Comparison of ENCODE assay signal across 18 cellular contexts in the genomic region with DNA sequence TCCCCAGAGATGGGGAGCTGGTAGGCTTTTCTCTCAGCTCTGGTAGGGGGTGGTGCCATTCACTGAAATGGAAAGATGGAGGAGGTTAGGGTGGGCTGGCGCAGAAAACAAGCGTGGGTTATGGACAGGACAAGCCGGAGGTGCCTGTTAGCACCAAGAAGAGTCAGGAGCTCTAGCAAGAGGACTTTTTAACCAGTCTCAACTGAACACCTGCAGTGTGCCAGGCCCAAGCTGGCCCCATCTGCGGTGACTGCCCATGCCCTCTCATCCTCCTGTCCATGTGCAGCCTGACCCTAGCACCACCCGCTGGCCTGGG.
A peak's percentile ranks its signal among the peaks of the same experiment; 100 is the strongest.
DNase-seq lines count a peak whose midpoint lies in the region; ATAC-seq and TF ChIP-seq lines count a peak whose summit lies in the region.
"Had no signal": no experiment of that assay in that cellular context is flagged by ENCODE, and none has a peak within 500 bp of the region (broad histone marks: within the 10 kb centered on the region; RNA-seq: fewer than 3 reads in every experiment).

No MANE protein-coding gene starts in this region.

- no peak overlapping the region for H3K4me2 ChIP-seq in mesenchymal stem cell (ENCODE audit: low read length, poor library complexity, severe bottlenecking)

- DNase-seq in CD14-positive monocyte (ENCODE audit: low spot score): no peak
- no peak for DNase-seq in mesenchymal stem cell
- DNase-seq in mesenteric fat pad (ENCODE audit: low spot score): no peak
- no peak for DNase-seq in NCI-H1694 (lab: John Stamatoyannopoulos, UW)
- DNase-seq in activated effector memory CD4-positive, alpha-beta T cell treated with Interleukin-2 at 50 U/mL for 16 hours: no peak
- DNase-seq: activated CD4-positive, alpha-beta T cell treated with anti-CD3 and anti-CD28 coated beads, Interleukin-2, amount 50 U/mL, for 4 hours; activated T-cell treated with anti-CD3 and anti-CD28 coated beads, Interleukin-2, amount 50 U/mL, for 1 hour; EL; natural killer cell; NK-92 treated with Interleukin-12 subunit alpha and Interleukin-12 subunit beta, amount 100 ng/mL, for 24 hours; SW 1271 had no signal

- intact Hi-C loops in CD14-positive monocyte (cut with micrococcal nuclease): loop anchor here in 1 of 2 donors (5.0 kb wide), 1 partner anchor 78 kb away; no protein-coding TSS in a partner anchor

- H2AK5ac ChIP-seq in mesenchymal stem cell (ENCODE audit: low read length, severe bottlenecking): no peak overlapping the region

- no peaks in the 10 kb centered on the region for H3K9me3 ChIP-seq in mesenchymal stem cell (ENCODE audit: control insufficient read depth, low read length)
- H3K9me3 ChIP-seq in stomach smooth muscle (ENCODE audit: control insufficient read depth in 2 of 2, low read length in 2 of 2): no peaks in the 10 kb centered on the region
- H3K9me3 ChIP-seq: body of pancreas, psoas muscle had no signal

- H3K27me3 Mint-ChIP-seq in CD14-positive monocyte (ENCODE audit: low read depth in 3 of 3) (no peaks in the 10 kb centered on the region), brain (peaks cover 3% of the 10 kb centered on the region)
- H3K27me3 Mint-ChIP-seq: activated naive CD4-positive, alpha-beta T cell treated with anti-CD3 and anti-CD28 coated beads, Interleukin-2, amount 50 U/mL, for 24 hours had no signal

- peak overlapping the region; percentile 34 for H2BK15ac ChIP-seq in mesenchymal stem cell (ENCODE audit: low read depth, poor library complexity, severe bottlenecking)

- no peaks in the 10 kb centered on the region for H3K36me3 ChIP-seq in mesenchymal stem cell (ENCODE audit: control insufficient read depth in 1 of 2, insufficient read depth in 2 of 2, low read depth in 1 of 2, low read length in 2 of 2)
- H3K36me3 ChIP-seq in stomach smooth muscle (ENCODE audit: control insufficient read depth in 2 of 2, insufficient read depth in 2 of 2, low read length in 2 of 2): no peaks in the 10 kb centered on the region
- H3K36me3 ChIP-seq: HAP-1 had no signal

- peak overlapping the region; percentile 2 to 84 for H3K18ac ChIP-seq in mesenchymal stem cell (ENCODE audit: low read depth in 1 of 2, low read length in 2 of 2)

- H3K9me3 Mint-ChIP-seq in CD14-positive monocyte (no peaks in the 10 kb centered on the region), brain (peaks cover 0 to 6% (median 2%) of the 10 kb centered on the region in 5 experiments)
- H3K9me3 Mint-ChIP-seq: activated naive CD4-positive, alpha-beta T cell treated with anti-CD3 and anti-CD28 coated beads, Interleukin-2, amount 50 U/mL, for 24 hours; natural killer cell had no signal

- H3K27ac Mint-ChIP-seq in CD14-positive monocyte: peak overlapping the region; percentile 92 to 98 (median 96)
- peak overlapping the region in 4 of 5 experiments; percentile 67 to 97 (median 87) for H3K27ac Mint-ChIP-seq in brain
- H3K27ac Mint-ChIP-seq: activated naive CD4-positive, alpha-beta T cell treated with anti-CD3 and anti-CD28 coated beads, Interleukin-2, amount 50 U/mL, for 24 hours; natural killer cell had no signal

- peaks cover 4 to 7% of the 10 kb centered on the region in 2 donors for H3K36me3 Mint-ChIP-seq in CD14-positive monocyte
- H3K36me3 Mint-ChIP-seq in brain: no peaks in the 10 kb centered on the region
- H3K36me3 Mint-ChIP-seq: activated naive CD4-positive, alpha-beta T cell treated with anti-CD3 and anti-CD28 coated beads, Interleukin-2, amount 50 U/mL, for 24 hours; natural killer cell had no signal

- H3K27ac ChIP-seq in mesenchymal stem cell (ENCODE audit: low read length, poor library complexity, severe bottlenecking) (no peak overlapping the region), stomach smooth muscle (ENCODE audit: low read length) (peak overlapping the region; percentile 31)

- H4K91ac ChIP-seq in mesenchymal stem cell (ENCODE audit: low read length): peak overlapping the region; percentile 88

- no peak overlapping the region for H3K14ac ChIP-seq in mesenchymal stem cell (ENCODE audit: low read length in 2 of 2)

- no peak overlapping the region for H3K23ac ChIP-seq in mesenchymal stem cell (ENCODE audit: low read length in 2 of 2)

- no peak overlapping the region for H4K8ac ChIP-seq in mesenchymal stem cell (ENCODE audit: low read length)

- H3K4me1 ChIP-seq in mesenchymal stem cell (ENCODE audit: control insufficient read depth, insufficient read depth, low read depth, low read length): peaks cover 9% of the 10 kb centered on the region
- peaks cover 41% of the 10 kb centered on the region for H3K4me1 ChIP-seq in stomach smooth muscle (ENCODE audit: control insufficient read depth, insufficient read depth, low read length)

- no peak overlapping the region for H2BK120ac ChIP-seq in mesenchymal stem cell (ENCODE audit: low read depth, low read length)

- H3K79me1 ChIP-seq in mesenchymal stem cell (replicated peaks; ENCODE audit: low read length, poor library complexity, severe bottlenecking): no peaks in the 10 kb centered on the region

- TF ChIP-seq CTCF in CD14-positive monocyte (IDR thresholded peaks at IDR 0.05) (no peak), brain (conservative IDR thresholded peaks at IDR 0.05) (no peak)

- WGBS in mesenchymal stem cell: 94% methylated on average over 5 of the region's 5 CpGs

- H3K4me3 Mint-ChIP-seq in CD14-positive monocyte (no peak overlapping the region), brain (no peak overlapping the region)
- H3K4me3 Mint-ChIP-seq: activated naive CD4-positive, alpha-beta T cell treated with anti-CD3 and anti-CD28 coated beads, Interleukin-2, amount 50 U/mL, for 24 hours; natural killer cell had no signal

- no peak overlapping the region for H3K4me3 ChIP-seq in mesenchymal stem cell (ENCODE audit: insufficient read depth in 1 of 2, low read depth in 1 of 2, low read length in 2 of 2)
- no peak overlapping the region for H3K4me3 ChIP-seq in stomach smooth muscle (ENCODE audit: low read length in 2 of 2)
- H3K4me3 ChIP-seq: body of pancreas, HAP-1, psoas muscle had no signal

- H3K9ac ChIP-seq in mesenchymal stem cell (ENCODE audit: low read length): no peak overlapping the region
- H3K9ac ChIP-seq in stomach smooth muscle (ENCODE audit: low read length in 2 of 2): no peak overlapping the region

- H2BK12ac ChIP-seq in mesenchymal stem cell (ENCODE audit: low read length in 2 of 2): no peak overlapping the region

- H3K4me1 Mint-ChIP-seq in CD14-positive monocyte: peaks cover 93% of the 10 kb centered on the region
- H3K4me1 Mint-ChIP-seq in brain: peaks cover 57% of the 10 kb centered on the region
- H3K4me1 Mint-ChIP-seq: activated naive CD4-positive, alpha-beta T cell treated with anti-CD3 and anti-CD28 coated beads, Interleukin-2, amount 50 U/mL, for 24 hours had no signal

- no peak overlapping the region for H2AFZ ChIP-seq in mesenchymal stem cell (ENCODE audit: low read depth, low read length)

- H3K27me3 ChIP-seq in mesenchymal stem cell (ENCODE audit: control insufficient read depth in 1 of 2, insufficient read depth in 1 of 2, low read length in 2 of 2) (peaks cover 0 to 9% of the 10 kb centered on the region in 2 experiments), stomach smooth muscle (ENCODE audit: control insufficient read depth in 1 of 2, insufficient read depth in 2 of 2, low read length in 2 of 2) (no peaks in the 10 kb centered on the region)
- H3K27me3 ChIP-seq: body of pancreas had no signal

- H3K4ac ChIP-seq in mesenchymal stem cell (ENCODE audit: low read depth in 1 of 2, low read length in 2 of 2): no peak overlapping the region

- H2BK5ac ChIP-seq in mesenchymal stem cell (ENCODE audit: low read depth, low read length, poor library complexity, severe bottlenecking): no peak overlapping the region

- ATAC-seq in GM21529 (IDR thresholded peaks at IDR 0.05; ENCODE audit: unreplicated experiment): no peak
